ENCODE assay signal across 8 cellular contexts in the genomic region with DNA sequence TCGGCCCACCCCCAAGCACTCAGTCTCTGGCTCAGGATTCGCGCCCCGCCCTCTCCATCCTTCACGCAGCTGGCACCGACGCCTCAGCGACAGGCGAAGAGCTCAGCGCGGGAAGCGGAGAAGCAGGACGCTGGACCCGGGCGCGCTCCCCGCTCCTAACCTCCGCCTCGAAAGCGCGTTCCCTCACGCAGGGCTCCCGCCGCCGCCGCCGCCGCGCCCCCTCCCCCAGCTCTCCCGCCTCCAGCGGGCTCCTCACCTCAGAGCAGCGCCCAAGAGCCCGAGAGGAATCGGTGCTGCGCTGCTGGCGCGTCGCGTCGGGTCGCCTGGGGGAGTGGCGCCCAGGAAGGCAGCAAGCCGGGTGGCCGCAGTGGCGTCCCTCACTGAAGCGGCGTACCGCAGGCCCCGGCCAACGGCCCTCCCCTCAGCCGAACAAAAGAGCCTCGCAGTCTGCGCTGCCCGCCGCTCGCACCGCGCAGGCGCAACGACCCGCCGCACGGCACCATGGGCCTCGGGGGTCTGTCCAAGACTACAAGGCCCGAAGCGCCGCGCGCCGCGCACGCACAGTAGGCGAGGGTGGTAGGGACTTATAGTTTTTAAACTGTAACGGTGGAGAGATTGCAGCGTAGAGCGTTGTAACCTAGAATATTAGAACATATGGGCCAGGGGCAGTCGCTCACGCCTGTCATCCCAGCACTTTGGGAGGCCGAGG. TPM values are rescaled to one million over a fixed set of nuclear protein-coding genes. Genes with fewer than 3 reads are reported as not detected.
A peak's percentile ranks its signal among the peaks of the same experiment; 100 is the strongest.
DNase-seq lines count a peak whose midpoint lies in the region; ATAC-seq, FAIRE-seq and TF ChIP-seq lines count a peak whose summit lies in the region.

Gene CBX1, minus strand, starts transcription at position 467 of the 709 bp plus-strand sequence. CDS start 24,474 bp downstream, outside the sequence.

- H3K27ac ChIP-seq in pancreas (peak within 1 kb of the TSS; percentile 61 to 81 (median 70)), thyroid gland (peak within 1 kb of the TSS; percentile 91 to 97 (median 93))

- 0 to 1% methylated on average over 62 to 79 of the region's 79 CpGs for WGBS in pancreas, 2 donors
- WGBS in thyroid gland, 2 donors: 1% methylated on average over 32 to 33 of the region's 79 CpGs

- DNase-seq in NCI-H1417 treated with DMSO at 0.1 percent for 48 hours (lab: John Stamatoyannopoulos, UW) (peak; percentile 88), SW 1271 (lab: John Stamatoyannopoulos, UW) (peak; percentile 82 to 95), Right ventricle myocardium superior (peak; percentile 97), pancreas (peak; percentile 92 to 98 (median 93)), thyroid gland (peak; percentile 92 to 95)
- peak; percentile 80 for DNase-seq in activated naive CD8-positive, alpha-beta T cell treated with anti-CD3 and anti-CD28 coated beads, Interleukin-2, amount 50 U/mL, for 16 hours (ENCODE audit: low read depth, low spot score)

- H3K4me1 ChIP-seq in pancreas: no peaks in the 10 kb centered on the region
- peaks cover 11 to 12% of the 10 kb centered on the region in 2 donors for H3K4me1 ChIP-seq in thyroid gland

- TF ChIP-seq POLR2A in thyroid gland (IDR thresholded peaks at IDR 0.05): peak; percentile 13 to 81

- intact Hi-C loops in Right ventricle myocardium superior (cut with DNase I): no loop called here
- intact Hi-C loops in pancreas (cut with DNase I): no loop called here
- intact Hi-C loops in thyroid gland (cut with DNase I): no loop called here

- H3K36me3 ChIP-seq in pancreas: no peaks in the 10 kb centered on the region
- H3K36me3 ChIP-seq in thyroid gland: no peaks in the 10 kb centered on the region

- FAIRE-seq in pancreas (lab: Jason Lieb, UNC): no peak

- TF ChIP-seq CTCF in GM12875 (IDR thresholded peaks at IDR 0.05; ENCODE audit: borderline replicate concordance, insufficient read depth, low read depth, low read length) (no peak), pancreas (IDR thresholded peaks at IDR 0.05) (no peak), thyroid gland (IDR thresholded peaks at IDR 0.05) (peak in 1 of 6 experiments; percentile 7)

- peak within 1 kb of the TSS; percentile 89 for H3K4me3 ChIP-seq in GM12875 (ENCODE audit: low read depth, low read length)
- peak within 1 kb of the TSS; percentile 77 to 99 (median 92) for H3K4me3 ChIP-seq in pancreas
- H3K4me3 ChIP-seq in thyroid gland (replicated peaks in 1 of 3): peak within 1 kb of the TSS; percentile 80 to 98 (median 93)

- peak; percentile 90 for ATAC-seq in HG02763 (IDR thresholded peaks at IDR 0.05; ENCODE audit: unreplicated experiment)
- ATAC-seq in Right ventricle myocardium superior (ENCODE audit: poor library complexity): peak; percentile 99
- peak; percentile 96 to 98 (median 98) for ATAC-seq in pancreas

- H3K9me3 ChIP-seq in pancreas: no peaks in the 10 kb centered on the region
- no peaks in the 10 kb centered on the region for H3K9me3 ChIP-seq in thyroid gland

- H3K27me3 ChIP-seq in pancreas (no peaks in the 10 kb centered on the region), thyroid gland (no peaks in the 10 kb centered on the region)

RNA-seq across cellular contexts. Expression of gene CBX1, which starts in this region (rescaled TPM):
- 31.7 TPM for total RNA-seq in Right ventricle myocardium superior
- total RNA-seq in pancreas: 10 to 100 TPM in 4 of 6 donors, 1 to 10 TPM in 2; 7.9 to 24.1 (median 12.0) TPM
- 10 to 100 TPM; 10.0 to 20.9 TPM for polyA plus RNA-seq in pancreas
- total RNA-seq in thyroid gland: 10 to 100 TPM; 33.0 to 49.1 (median 38.2) TPM

Comparison
In these comparisons a context has a peak if more than half of its experiments do, and no peak if none do; other contexts are left out.
1. Peak in every context shown above with its lines: DNase-seq, ATAC-seq, H3K4me3 ChIP-seq and H3K27ac ChIP-seq.